ENCODE assay signal across 8 cellular contexts in the genomic region with DNA sequence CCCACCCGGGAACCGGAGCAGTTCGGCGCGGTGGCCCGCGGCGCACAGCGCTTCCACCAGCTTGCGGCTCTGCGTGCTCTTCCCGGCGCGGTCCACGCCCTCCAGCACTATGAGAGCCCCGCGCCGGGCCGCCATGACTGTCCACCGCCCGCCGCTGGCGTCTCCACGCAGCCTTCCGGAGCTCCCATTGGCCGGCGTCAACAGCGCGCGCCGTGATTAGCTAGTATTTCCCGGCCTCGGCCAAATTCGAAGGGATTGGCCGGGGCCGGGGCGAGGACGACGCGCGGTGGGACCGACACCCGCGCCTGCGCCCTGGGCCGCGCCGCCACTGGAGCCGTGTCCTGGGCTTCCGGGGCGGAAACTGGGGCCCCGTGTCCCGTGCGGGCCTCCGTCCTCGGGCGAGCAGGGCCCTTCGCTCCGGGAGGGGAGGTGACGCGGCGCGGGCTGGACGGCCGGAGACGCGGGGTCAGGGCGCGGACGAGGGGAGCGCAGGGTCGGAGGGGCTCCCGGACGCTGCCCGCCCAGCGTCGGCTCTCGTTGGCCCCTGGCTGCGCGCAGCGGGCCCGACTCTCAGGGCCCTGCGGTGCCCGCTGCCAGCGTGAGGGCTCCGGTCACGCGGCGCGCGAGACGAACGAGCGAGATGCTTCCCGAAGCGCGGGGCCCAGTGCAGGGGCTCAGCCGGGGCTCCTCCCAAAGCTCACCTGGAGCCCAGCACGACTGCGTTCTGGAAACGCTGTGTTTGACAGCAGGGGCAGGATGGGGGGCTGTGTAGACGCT. TPM values are rescaled to one million over a fixed set of nuclear protein-coding genes. Genes with fewer than 3 reads are reported as not detected.
DNase-seq lines count a peak whose midpoint lies in the region; ATAC-seq and TF ChIP-seq lines count a peak whose summit lies in the region.

DTYMK (minus strand) TSS at position 167 of the 777 bp plus-strand sequence; CDS start at position 135, 32 bp downstream.

- peaks cover 4% of the 10 kb centered on the region; the same call in 1 of the 2 replicates for H3K36me3 ChIP-seq in MM.1S (replicated peaks; ENCODE audit: insufficient read depth, low read length)

- H2BK15ac ChIP-seq in H9 (ENCODE audit: low read depth, low read length), result no peak within 1 kb of the TSS

- no peaks in the 10 kb centered on the region for H3F3A ChIP-seq in MM.1S (ENCODE audit: insufficient read depth, low read length)

- H3K79me1 ChIP-seq in H9 (ENCODE audit: insufficient read depth, low read depth, low read length, poor library complexity, severe bottlenecking), result no peaks in the 10 kb centered on the region

- H2AFZ ChIP-seq in H9 (ENCODE audit: low read length), result no peak within 1 kb of the TSS
- H2AFZ ChIP-seq in MM.1S (ENCODE audit: low read length), result peak within 1 kb of the TSS; percentile 85

- H2AK5ac ChIP-seq in H9 (ENCODE audit: insufficient read length, low read length), result no peak within 1 kb of the TSS

- H3K9me3 ChIP-seq in H9 (ENCODE audit: control insufficient read depth, low read depth, low read length), result no peaks in the 10 kb centered on the region
- H3K9me3 ChIP-seq in MM.1S (replicated peaks; ENCODE audit: insufficient read depth, low read length), result no peaks in the 10 kb centered on the region

- peak within 1 kb of the TSS; percentile 94 for H3K14ac ChIP-seq in H9 (ENCODE audit: insufficient read depth, low read length)

- no peak within 1 kb of the TSS for H3K23ac ChIP-seq in H9 (ENCODE audit: insufficient read length, low read depth, low read length)

- peak within 1 kb of the TSS; percentile 66 to 93 (median 90); a peak in 6 of 7 replicates for H3K27ac Mint-ChIP-seq in H9
- peak within 1 kb of the TSS; percentile 95 for H3K27ac Mint-ChIP-seq in nephron progenitor cell
- peak within 1 kb of the TSS; percentile 96 to 98 for H3K27ac Mint-ChIP-seq in stimulated activated naive CD8-positive, alpha-beta T cell treated with anti-CD3 and anti-CD28 coated beads, Interleukin-15, amount 100 ng/mL, for 72 hours

- H3K9ac ChIP-seq in H9 (ENCODE audit: extremely low read depth, insufficient read length, low read length) (peak within 1 kb of the TSS; percentile 62), MM.1S (ENCODE audit: low read length) (peak within 1 kb of the TSS; percentile 96)

- H3K18ac ChIP-seq in H9 (ENCODE audit: insufficient read length, low read depth, low read length), result peak within 1 kb of the TSS; percentile 13

- H3K79me2 ChIP-seq in H9 (ENCODE audit: insufficient read depth, low read length), result peaks cover 6% of the 10 kb centered on the region; the same call in 1 of the 2 replicates
- peaks cover 58% of the 10 kb centered on the region for H3K79me2 ChIP-seq in MM.1S (ENCODE audit: low read length)

- H4K5ac ChIP-seq in H9 (ENCODE audit: insufficient read length, low read depth, low read length), result no peak within 1 kb of the TSS

- no peak within 1 kb of the TSS for H3K56ac ChIP-seq in H9 (ENCODE audit: insufficient read length, low read depth, low read length)

- H3K23me2 ChIP-seq in H9 (ENCODE audit: insufficient read length, low read depth, low read length, poor library complexity, severe bottlenecking), result peaks cover 3% of the 10 kb centered on the region

- H4K20me1 ChIP-seq in H9 (ENCODE audit: control insufficient read depth, insufficient read depth, insufficient read length) (no peaks in the 10 kb centered on the region), MM.1S (ENCODE audit: insufficient read depth, low read length) (no peaks in the 10 kb centered on the region)

- H2BK120ac ChIP-seq in H9 (ENCODE audit: low read depth, low read length, poor library complexity, severe bottlenecking), result no peak within 1 kb of the TSS

- H3K4me2 ChIP-seq in H9 (ENCODE audit: insufficient read depth, insufficient read length, low read length), result peak within 1 kb of the TSS; percentile 89
- H3K4me2 ChIP-seq in MM.1S (ENCODE audit: low read depth, low read length), result peak within 1 kb of the TSS; percentile 79

- no peaks in the 10 kb centered on the region for H3K9me2 ChIP-seq in MM.1S (replicated peaks; ENCODE audit: insufficient read depth, low read length)

- H3K4me3 Mint-ChIP-seq in H9 (peak within 1 kb of the TSS; percentile 88 to 99), nephron progenitor cell (peak within 1 kb of the TSS; percentile 94)
- peak within 1 kb of the TSS; percentile 97 to 98 for H3K4me3 Mint-ChIP-seq in stimulated activated naive CD8-positive, alpha-beta T cell treated with anti-CD3 and anti-CD28 coated beads, Interleukin-15, amount 100 ng/mL, for 72 hours

- no peak within 1 kb of the TSS for H3T11ph ChIP-seq in H9 (ENCODE audit: low read length)

- H3K4me1 Mint-ChIP-seq in H9 (peaks cover 12 to 18% of the 10 kb centered on the region in 2 experiments), nephron progenitor cell (peaks cover 37% of the 10 kb centered on the region)
- H3K4me1 Mint-ChIP-seq in stimulated activated naive CD8-positive, alpha-beta T cell treated with anti-CD3 and anti-CD28 coated beads, Interleukin-15, amount 100 ng/mL, for 72 hours, result peaks cover 51% of the 10 kb centered on the region

- WGBS in H9 (ENCODE audit: extremely low coverage, insufficient read length, low lambda C conversion rate), result no CpG with 5 or more reads among the region's 102 CpGs

- H3K36me3 Mint-ChIP-seq in H9 (ENCODE audit: insufficient read depth in 1 of 3, low read depth in 3 of 3), result peaks cover 24 to 45% (median 37%) of the 10 kb centered on the region in 3 experiments
- peaks cover 38% of the 10 kb centered on the region for H3K36me3 Mint-ChIP-seq in nephron progenitor cell (ENCODE audit: low read depth)

- H3K27ac ChIP-seq in H9 (ENCODE audit: insufficient read length, low read depth, low read length), result no peak within 1 kb of the TSS
- H3K27ac ChIP-seq in MM.1S (ENCODE audit: low read length), result peak within 1 kb of the TSS; percentile 76

- DNase-seq in ELR (ENCODE audit: low read depth) (peak; percentile 97), H9 (peak; percentile 94), MM.1S (peak; percentile 96), SHP77 treated with DMSO at 0.1 percent for 48 hours (lab: John Stamatoyannopoulos, UW) (peak; percentile 70), fibroblast of the aortic adventitia (ENCODE audit: low read depth) (peak; percentile 92), nephron progenitor cell (peak; percentile 94)
- peak; percentile 98 for DNase-seq in activated effector memory CD4-positive, alpha-beta T cell treated with anti-CD3 and anti-CD28 coated beads, Interleukin-2, amount 50 U/mL, for 16 hours
- DNase-seq in stimulated activated naive CD8-positive, alpha-beta T cell treated with anti-CD3 and anti-CD28 coated beads, Interleukin-15, amount 100 ng/mL, for 72 hours, result peak; percentile 97

- H3K4me3 ChIP-seq in MM.1S (ENCODE audit: low read length), result peak within 1 kb of the TSS; percentile 97
- H3K4me3 ChIP-seq in fibroblast of the aortic adventitia (ENCODE audit: low read depth, low read length), result peak within 1 kb of the TSS; percentile 99

- H2BK20ac ChIP-seq in H9 (ENCODE audit: low read depth, low read length, poor library complexity, severe bottlenecking), result no peak within 1 kb of the TSS

- H2BK12ac ChIP-seq in H9 (ENCODE audit: insufficient read length, low read depth, low read length), result no peak within 1 kb of the TSS

- H3K27me3 Mint-ChIP-seq in H9 (ENCODE audit: low read depth) (no peaks in the 10 kb centered on the region), nephron progenitor cell (ENCODE audit: low read depth, poor library complexity) (no peaks in the 10 kb centered on the region)
- H3K27me3 Mint-ChIP-seq in stimulated activated naive CD8-positive, alpha-beta T cell treated with anti-CD3 and anti-CD28 coated beads, Interleukin-15, amount 100 ng/mL, for 72 hours, result no peaks in the 10 kb centered on the region

- H3K4ac ChIP-seq in H9 (ENCODE audit: low read depth, low read length), result peak within 1 kb of the TSS; percentile 58; the same call in 1 of the 2 replicates

- H3K4me1 ChIP-seq in H9 (ENCODE audit: insufficient read depth, low read length) (no peaks in the 10 kb centered on the region), MM.1S (ENCODE audit: low read length) (peaks cover 8% of the 10 kb centered on the region; the same call in 1 of the 2 replicates)

- ATAC-seq in stimulated activated naive CD8-positive, alpha-beta T cell treated with anti-CD3 and anti-CD28 coated beads, Interleukin-15, amount 100 ng/mL, for 72 hours, result peak; percentile 97

- TF ChIP-seq CTCF in H9 (conservative IDR thresholded peaks at IDR 0.05), result no peak
- TF ChIP-seq CTCF in MM.1S (IDR thresholded peaks at IDR 0.05; ENCODE audit: low read length), result no peak
- no peak for TF ChIP-seq CTCF in fibroblast of the aortic adventitia (IDR thresholded peaks at IDR 0.05; ENCODE audit: insufficient read depth, low read length)
- no peak for TF ChIP-seq CTCF in nephron progenitor cell (IDR thresholded peaks at IDR 0.05)

- H3K27me3 ChIP-seq in H9 (ENCODE audit: insufficient read depth, low read length) (no peaks in the 10 kb centered on the region), MM.1S (replicated peaks; ENCODE audit: insufficient read depth, low read length) (no peaks in the 10 kb centered on the region)

- H4K8ac ChIP-seq in H9 (replicated peaks; ENCODE audit: insufficient read length, low read depth, low read length), result no peak within 1 kb of the TSS

- no peak within 1 kb of the TSS for H2BK5ac ChIP-seq in H9 (ENCODE audit: insufficient read length, low read length)

- H3K9me3 Mint-ChIP-seq in H9 (peaks cover 0 to 3% of the 10 kb centered on the region in 2 experiments; a peak in 1 of 5 replicates), nephron progenitor cell (no peaks in the 10 kb centered on the region)
- no peaks in the 10 kb centered on the region for H3K9me3 Mint-ChIP-seq in stimulated activated naive CD8-positive, alpha-beta T cell treated with anti-CD3 and anti-CD28 coated beads, Interleukin-15, amount 100 ng/mL, for 72 hours

- no peak within 1 kb of the TSS for H4K91ac ChIP-seq in H9 (ENCODE audit: insufficient read length, low read depth, low read length)

RNA-seq across cellular contexts. Expression of gene DTYMK, which starts in this region (rescaled TPM):
- total RNA-seq in H9 (2021), result 75.6 and 76.0 TPM in 2 replicates
- total RNA-seq in fibroblast of the aortic adventitia (ENCODE audit: low replicate concordance), result 12.8 and 41.8 TPM in 2 replicates
